9 cellular contexts compared by ENCODE assay signal in genomic region chr18:13562494-13563029, GRCh38.
A peak's percentile ranks its signal among the peaks of the same experiment; 100 is the strongest.
DNase-seq lines count a peak whose midpoint lies in the region; ATAC-seq and TF ChIP-seq lines count a peak whose summit lies in the region.
"Had no signal": no experiment of that assay in that cellular context is flagged by ENCODE, and none has a peak within 500 bp of the region (broad histone marks: within the 10 kb centered on the region; RNA-seq: fewer than 3 reads in every experiment).

No MANE protein-coding gene starts in this region.

- no peak overlapping the region for H3K27ac ChIP-seq in CD4-positive, alpha-beta T cell (ENCODE audit: low read depth, low read length)
- H3K27ac ChIP-seq in KOPT-K1 (ENCODE audit: low read depth, low read length, poor library complexity, severe bottlenecking) (peak overlapping the region; percentile 93), vagina (no peak overlapping the region)

- H3K9me3 ChIP-seq in CD4-positive, alpha-beta T cell (ENCODE audit: control insufficient read depth, low read length): no peaks in the 10 kb centered on the region
- H3K9me3 ChIP-seq in KOPT-K1 (ENCODE audit: insufficient read depth, low read length, poor library complexity, severe bottlenecking) (no peaks in the 10 kb centered on the region), vagina (no peaks in the 10 kb centered on the region)

- POLR2A ChIA-PET in CD4-positive, alpha-beta T cell (lab: Charles Lee): interaction anchor here (2.7 kb wide), 1 partner anchor 49 kb away, joined by 7 read pairs; no protein-coding TSS in a partner anchor

- peaks cover 67% of the 10 kb centered on the region for H3K4me1 Mint-ChIP-seq in CD4-positive, alpha-beta T cell (ENCODE audit: low read depth)

- peak overlapping the region; percentile 34 for H3K27ac Mint-ChIP-seq in CD4-positive, alpha-beta T cell

- ATAC-seq in CD4-positive, alpha-beta T cell (ENCODE audit: poor library complexity): peak; percentile 65
- ATAC-seq in GM21423 (IDR thresholded peaks at IDR 0.05; ENCODE audit: unreplicated experiment): peak; percentile 47

- no peaks in the 10 kb centered on the region for H3K9me3 Mint-ChIP-seq in CD4-positive, alpha-beta T cell
- H3K9me3 Mint-ChIP-seq: CD8-positive, alpha-beta memory T cell had no signal

- no peak for TF ChIP-seq POLR2A in vagina (IDR thresholded peaks at IDR 0.05)

- no peak for TF ChIP-seq CTCF in CD4-positive, alpha-beta T cell (IDR thresholded peaks at IDR 0.05)
- TF ChIP-seq CTCF in vagina (IDR thresholded peaks at IDR 0.05): no peak

- H3K36me3 ChIP-seq in KOPT-K1 (ENCODE audit: insufficient read depth, low read length): peaks cover 10% of the 10 kb centered on the region
- no peaks in the 10 kb centered on the region for H3K36me3 ChIP-seq in vagina

- H3K27me3 ChIP-seq in CD4-positive, alpha-beta T cell (ENCODE audit: control insufficient read depth, insufficient read depth, low read length): no peaks in the 10 kb centered on the region
- H3K27me3 ChIP-seq in vagina: no peaks in the 10 kb centered on the region

- H3K4me3 Mint-ChIP-seq in CD4-positive, alpha-beta T cell: no peak overlapping the region

- CTCF ChIA-PET in CD4-positive, alpha-beta T cell (lab: Charles Lee): no interaction called here

- no peaks in the 10 kb centered on the region for H3K27me3 Mint-ChIP-seq in CD4-positive, alpha-beta T cell
- H3K27me3 Mint-ChIP-seq: CD8-positive, alpha-beta memory T cell had no signal

- H3K36me3 Mint-ChIP-seq in CD4-positive, alpha-beta T cell (ENCODE audit: low read depth): no peaks in the 10 kb centered on the region

- H3K4me1 ChIP-seq in vagina: peaks cover 36% of the 10 kb centered on the region

- DNase-seq in CD4-positive, alpha-beta T cell: peak in 1 of 10 experiments; percentile 20
- DNase-seq in activated naive CD4-positive, alpha-beta T cell treated with Interleukin-2 at 50 U/mL for 16 hours: peak; percentile 90
- peak; percentile 82 to 83 for DNase-seq in stimulated activated CD4-positive, alpha-beta T cell treated with anti-CD3 and anti-CD28 coated beads, Interleukin-4, amount 100 ng/mL, for 4 hours
- no peak for DNase-seq in amniotic stem cell (lab: John Stamatoyannopoulos, UW)
- DNase-seq in NCI-H1694 (lab: John Stamatoyannopoulos, UW): no peak
- DNase-seq in vagina (ENCODE audit: extremely low spot score in 2 of 2): no peak

- no peak overlapping the region for H3K4me3 ChIP-seq in vagina

- intact Hi-C loops in CD4-positive, alpha-beta T cell (cut with DNase I, micrococcal nuclease): loop anchor here in 1 of 2 experiments (5.0 kb wide), 1 partner anchor 160 kb away; no protein-coding TSS in a partner anchor
- intact Hi-C loops in vagina (cut with DNase I): no loop called here

Comparison
In these comparisons a context has a peak if more than half of its experiments do, and no peak if none do; other contexts are left out.
1. DNase-seq: peak in activated naive CD4-positive, alpha-beta T cell treated with Interleukin-2 at 50 U/mL for 16 hours (single experiment) and stimulated activated CD4-positive, alpha-beta T cell treated with anti-CD3 and anti-CD28 coated beads, Interleukin-4, amount 100 ng/mL, for 4 hours (2 of 2); none in amniotic stem cell (single experiment), NCI-H1694 (single experiment) and vagina (0 of 2).